In the genomic region with DNA sequence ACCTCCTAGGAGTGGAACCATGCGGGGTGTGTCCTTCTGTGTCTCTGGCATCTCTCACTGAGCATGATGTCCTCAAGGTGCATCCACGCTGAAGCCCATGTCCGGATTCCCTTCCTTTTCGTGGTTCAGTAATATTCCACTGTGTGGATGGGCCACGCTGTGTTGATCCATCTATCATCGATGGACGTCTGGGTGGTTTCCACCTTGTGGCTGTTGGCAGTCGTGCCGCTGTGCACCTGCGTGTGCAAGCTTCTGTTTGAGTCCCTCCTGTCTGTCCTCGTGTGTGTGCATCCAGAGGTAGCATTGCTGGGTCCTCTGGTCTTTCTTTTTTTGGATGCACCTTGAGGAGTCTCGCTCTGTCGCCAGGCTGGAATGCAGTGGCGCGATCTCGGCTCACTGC, we compare ENCODE assay signal across 20 cellular contexts. TPM values are rescaled to one million over a fixed set of nuclear protein-coding genes. Genes with fewer than 3 reads are reported as not detected.
"Had no signal": no experiment of that assay in that cellular context is flagged by ENCODE, and none has a peak within 500 bp of the region (broad histone marks: within the 10 kb centered on the region; RNA-seq: fewer than 3 reads in every experiment).

No MANE protein-coding gene starts in this region.

- H3K27ac ChIP-seq: epithelial cell of prostate, psoas muscle, upper lobe of right lung, VCaP had no signal

- DNase-seq: activated CD4-positive, alpha-beta memory T cell treated with anti-CD3 and anti-CD28 coated beads, Interleukin-2, amount 10 ng/mL, durations not matched to agents 7 days and 5 days; activated CD4-positive, alpha-beta T cell treated with anti-CD3 and anti-CD28 coated beads for 4 hours; activated gamma-delta T cell; activated naive CD8-positive, alpha-beta T cell treated with anti-CD3 and anti-CD28 coated beads for 36 hours; activated T-cell treated with anti-CD3 and anti-CD28 coated beads, Interleukin-2, amount 50 U/mL, for 48 hours; cortex of kidney; effector memory CD8-positive, alpha-beta T cell; kidney glomerular epithelial cell; stimulated activated naive CD8-positive, alpha-beta T cell treated with anti-CD3 and anti-CD28 coated beads, Interleukin-15, amount 100 ng/mL, for 72 hours had no signal

- H3K27me3 Mint-ChIP-seq: activated CD4-positive, alpha-beta memory T cell treated with anti-CD3 and anti-CD28 coated beads, Interleukin-2, amount 10 ng/mL, durations not matched to agents 7 days and 5 days; stimulated activated naive CD8-positive, alpha-beta T cell treated with anti-CD3 and anti-CD28 coated beads, Interleukin-15, amount 100 ng/mL, for 72 hours had no signal

- H3K36me3 ChIP-seq: right lobe of liver had no signal

- H3K27ac Mint-ChIP-seq: activated CD4-positive, alpha-beta memory T cell treated with anti-CD3 and anti-CD28 coated beads, Interleukin-2, amount 10 ng/mL, durations not matched to agents 7 days and 5 days; activated naive CD8-positive, alpha-beta T cell treated with anti-CD3 and anti-CD28 coated beads for 36 hours; brain; mesothelial cell of epicardium; stimulated activated naive CD8-positive, alpha-beta T cell treated with anti-CD3 and anti-CD28 coated beads, Interleukin-15, amount 100 ng/mL, for 72 hours had no signal

- H3K9me3 ChIP-seq: psoas muscle, right lobe of liver, upper lobe of right lung had no signal

- H3K4me1 Mint-ChIP-seq: brain, mesothelial cell of epicardium, neural crest cell had no signal

- H3K27me3 ChIP-seq: right lobe of liver, upper lobe of right lung had no signal

- H3K9me3 Mint-ChIP-seq: activated CD4-positive, alpha-beta memory T cell treated with anti-CD3 and anti-CD28 coated beads, Interleukin-2, amount 10 ng/mL, durations not matched to agents 7 days and 5 days; activated naive CD8-positive, alpha-beta T cell treated with anti-CD3 and anti-CD28 coated beads for 36 hours; effector memory CD8-positive, alpha-beta T cell; neural crest cell; stimulated activated naive CD8-positive, alpha-beta T cell treated with anti-CD3 and anti-CD28 coated beads, Interleukin-15, amount 100 ng/mL, for 72 hours had no signal

- H3K4me2 ChIP-seq: smooth muscle cell had no signal

- H3K4me3 ChIP-seq: psoas muscle, right lobe of liver, smooth muscle cell, upper lobe of right lung had no signal

- H3K4me3 Mint-ChIP-seq: activated CD4-positive, alpha-beta memory T cell treated with anti-CD3 and anti-CD28 coated beads, Interleukin-2, amount 10 ng/mL, durations not matched to agents 7 days and 5 days; activated naive CD8-positive, alpha-beta T cell treated with anti-CD3 and anti-CD28 coated beads for 36 hours; brain; effector memory CD8-positive, alpha-beta T cell; mesothelial cell of epicardium; neural crest cell; stimulated activated naive CD8-positive, alpha-beta T cell treated with anti-CD3 and anti-CD28 coated beads, Interleukin-15, amount 100 ng/mL, for 72 hours had no signal

- H3K36me3 Mint-ChIP-seq: activated naive CD8-positive, alpha-beta T cell treated with anti-CD3 and anti-CD28 coated beads for 36 hours; brain had no signal

- H3K4me1 ChIP-seq: psoas muscle had no signal

- ATAC-seq: effector memory CD8-positive, alpha-beta T cell; psoas muscle; stimulated activated naive CD8-positive, alpha-beta T cell treated with anti-CD3 and anti-CD28 coated beads, Interleukin-15, amount 100 ng/mL, for 72 hours had no signal

RNA-seq across cellular contexts. Expression of a gene that starts 11.2 kb away (rescaled TPM):
- total RNA-seq: neural crest cell, osteocyte had no signal

RNA-seq across cellular contexts. Expression of a gene that starts 53.9 kb away (rescaled TPM):
- total RNA-seq: mesothelial cell of epicardium, neural crest cell, osteocyte, smooth muscle cell, temporal lobe had no signal
- polyA plus RNA-seq: smooth muscle cell had no signal
